Comparison of ENCODE assay signal across 7 cellular contexts in the genomic region with DNA sequence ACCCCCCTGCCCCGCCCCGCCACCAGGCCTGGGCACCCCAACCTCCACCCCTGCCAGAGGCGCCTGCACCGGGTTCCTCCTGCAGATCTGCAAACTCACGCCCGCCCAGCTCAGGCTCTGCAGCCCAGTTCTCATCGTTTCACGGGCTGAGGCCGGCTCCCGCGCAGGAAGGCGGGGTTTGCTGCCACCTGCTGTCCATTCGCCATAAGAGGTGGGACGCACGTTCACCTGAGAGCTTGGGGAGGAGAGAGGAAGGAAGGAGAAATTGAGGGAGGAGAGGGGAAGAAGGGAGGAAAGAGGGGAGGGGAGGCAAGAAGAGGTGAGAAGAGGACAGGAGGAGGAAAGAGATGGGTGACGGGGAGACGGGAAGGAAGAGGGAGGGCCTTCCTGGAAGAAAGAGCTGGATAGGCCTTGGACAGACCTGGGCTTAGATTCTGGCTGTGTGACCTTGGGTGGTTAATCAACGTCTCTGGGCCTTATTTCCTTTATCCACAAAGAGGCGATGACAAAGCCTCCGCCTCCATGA.
DNase-seq lines count a peak whose midpoint lies in the region; ATAC-seq and TF ChIP-seq lines count a peak whose summit lies in the region.

No MANE protein-coding gene starts in this region.

- H3K79me2 ChIP-seq in hepatocyte = no peaks in the 10 kb centered on the region

- H3K27ac ChIP-seq in hepatocyte (no peak overlapping the region), gastrocnemius medialis (no peak overlapping the region)

- no peaks in the 10 kb centered on the region for H3K36me3 ChIP-seq in adipocyte (ENCODE audit: control insufficient read depth, insufficient read depth, low read length, severe bottlenecking)
- no peaks in the 10 kb centered on the region for H3K36me3 ChIP-seq in hepatocyte (replicated peaks; ENCODE audit: insufficient read depth, low read depth)
- H3K36me3 ChIP-seq in gastrocnemius medialis = no peaks in the 10 kb centered on the region

- H3K9me3 ChIP-seq in adipocyte (ENCODE audit: control insufficient read depth, low read length) = peaks cover 16% of the 10 kb centered on the region
- H3K9me3 ChIP-seq in hepatocyte (ENCODE audit: low read depth) = no peaks in the 10 kb centered on the region
- no peaks in the 10 kb centered on the region for H3K9me3 ChIP-seq in gastrocnemius medialis

- no peak overlapping the region for H3K9ac ChIP-seq in adipocyte (ENCODE audit: low read length)

- no peak for TF ChIP-seq POLR2A in gastrocnemius medialis (IDR thresholded peaks at IDR 0.05)

- H2AFZ ChIP-seq in hepatocyte = no peak overlapping the region

- ATAC-seq in gastrocnemius medialis = peak; percentile 65 to 85
- no peak for ATAC-seq in GM21529 (IDR thresholded peaks at IDR 0.05; ENCODE audit: unreplicated experiment)

- H3K9me2 ChIP-seq in hepatocyte (replicated peaks; ENCODE audit: insufficient read depth) = no peaks in the 10 kb centered on the region

- H3K27me3 ChIP-seq in adipocyte (replicated peaks; ENCODE audit: control insufficient read depth, insufficient read depth, low read length) (peaks cover 20% of the 10 kb centered on the region), hepatocyte (peaks cover 27% of the 10 kb centered on the region), gastrocnemius medialis (peaks cover 35 to 42% (median 38%) of the 10 kb centered on the region in 3 donors)

- in situ Hi-C loops in gastrocnemius medialis (cut with MboI; ENCODE audit: low sequenced_read_pairs in 4 of 4) = no loop called here

- peak; percentile 15 for DNase-seq in LNCaP clone FGC (ENCODE audit: low read depth)
- peak; percentile 77 for DNase-seq in SW480 (ENCODE audit: low spot score)
- DNase-seq in adipocyte (ENCODE audit: low read depth) = peak; percentile 71
- DNase-seq in hepatocyte (ENCODE audit: low spot score) = peak; percentile 88
- DNase-seq in gastrocnemius medialis = peak in 1 of 2 donors; percentile 31

- H3K4me1 ChIP-seq in adipocyte (ENCODE audit: control insufficient read depth, insufficient read depth, low read length) (peaks cover 4% of the 10 kb centered on the region), hepatocyte (ENCODE audit: insufficient read depth) (no peaks in the 10 kb centered on the region), gastrocnemius medialis (peaks cover 4 to 11% of the 10 kb centered on the region in 2 donors)

- peak overlapping the region; percentile 53 for H3K4me2 ChIP-seq in hepatocyte

- intact Hi-C loops in gastrocnemius medialis (cut with DNase I; ENCODE audit: low total_unique reads) = no loop called here

- 11% methylated on average over 16 of the region's 20 CpGs for WGBS in hepatocyte (ENCODE audit: low lambda C conversion rate, missing lambda C conversion rate)

- H3K4me3 ChIP-seq in LNCaP clone FGC (ENCODE audit: low read depth, low read length) = no peak overlapping the region
- no peak overlapping the region for H3K4me3 ChIP-seq in adipocyte (ENCODE audit: low read length)
- no peak overlapping the region for H3K4me3 ChIP-seq in hepatocyte
- H3K4me3 ChIP-seq in gastrocnemius medialis = no peak overlapping the region

- H4K20me1 ChIP-seq in hepatocyte (ENCODE audit: insufficient read depth, poor library complexity, severe bottlenecking) = no peaks in the 10 kb centered on the region

- TF ChIP-seq CTCF in GM12872 (IDR thresholded peaks at IDR 0.05; ENCODE audit: insufficient read depth, low read depth, low read length) (peak; percentile 63), LNCaP clone FGC (IDR thresholded peaks at IDR 0.05; ENCODE audit: control insufficient read depth, extremely low read depth, insufficient read depth) (peak; percentile 95), hepatocyte (IDR thresholded peaks at IDR 0.05; ENCODE audit: poor library complexity) (peak; percentile 90), gastrocnemius medialis (IDR thresholded peaks at IDR 0.05 in 4 of 5, conservative IDR thresholded peaks at IDR 0.05 in 1 of 5) (peak in 4 of 5 experiments; percentile 30 to 73 (median 62))
